Comparison of ENCODE assay signal across 30 cellular contexts in the genomic region with DNA sequence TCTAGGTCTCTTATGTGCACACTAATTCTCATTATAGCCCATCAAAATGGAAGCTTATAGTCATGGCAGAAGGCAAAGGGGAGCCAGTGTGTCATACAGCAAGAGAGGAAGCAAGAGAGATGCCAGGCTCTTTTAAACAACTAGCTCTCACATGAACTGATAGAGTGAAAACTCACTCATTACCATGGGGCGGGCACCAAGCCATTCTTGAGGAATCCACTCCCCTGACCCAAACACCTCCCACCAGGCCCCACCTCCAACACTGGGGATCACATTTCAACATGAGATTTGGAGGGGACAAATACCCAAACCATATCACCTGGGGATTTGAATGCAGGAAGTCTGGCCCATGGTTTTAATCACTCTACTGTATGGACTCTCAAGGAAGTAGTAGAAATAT.
"Had no signal": no experiment of that assay in that cellular context is flagged by ENCODE, and none has a peak within 500 bp of the region (broad histone marks: within the 10 kb centered on the region; RNA-seq: fewer than 3 reads in every experiment).

No MANE protein-coding gene starts in this region.

- H3K9me3 Mint-ChIP-seq: activated naive CD4-positive, alpha-beta T cell treated with anti-CD3 and anti-CD28 coated beads, Interleukin-2, amount 50 U/mL, for 24 hours; activated naive CD8-positive, alpha-beta T cell treated with anti-CD3 and anti-CD28 coated beads, Interleukin-2, amount 50 U/mL, for 24 hours; effector memory CD8-positive, alpha-beta T cell; T-helper 2 cell treated with Interferon-gamma antibody and Interleukin-4, amounts not matched to agents 5 μg/mL and 100 μg/mL, for 36 hours had no signal

- H3K27ac ChIP-seq: adrenal gland, body of pancreas, epithelial cell of prostate had no signal

- DNase-seq: activated CD4-positive, alpha-beta T cell treated with anti-CD3 and anti-CD28 coated beads for 1 hour; activated CD4-positive, alpha-beta T cell treated with anti-CD3 and anti-CD28 coated beads for 48 hours; activated CD4-positive, alpha-beta T cell treated with anti-CD3 and anti-CD28 coated beads, Interleukin-2, amount 50 U/mL, for 1 hour; activated CD4-positive, alpha-beta T cell treated with anti-CD3 and anti-CD28 coated beads, Interleukin-2, amount 50 U/mL, for 48 hours; activated CD8-positive, alpha-beta memory T cell treated with anti-CD3 and anti-CD28 coated beads for 24 hours; activated CD8-positive, alpha-beta T cell treated with anti-CD3 and anti-CD28 coated beads for 36 hours; activated effector memory CD4-positive, alpha-beta T cell treated with anti-CD3 and anti-CD28 coated beads, Interleukin-2, amount 50 U/mL, for 16 hours; activated naive CD4-positive, alpha-beta T cell treated with anti-CD3 and anti-CD28 coated beads for 36 hours; activated naive CD8-positive, alpha-beta T cell treated with anti-CD3 and anti-CD28 coated beads for 36 hours; activated naive CD8-positive, alpha-beta T cell treated with anti-CD3 and anti-CD28 coated beads, Interleukin-2, amount 50 U/mL, for 24 hours; activated T-cell treated with anti-CD3 and anti-CD28 coated beads, Interleukin-2, amount 50 U/mL, for 48 hours; adrenal gland; amygdala; aorta; body of pancreas; caudate nucleus; cortex of kidney; dermis blood vessel endothelial cell; effector CD4-positive, alpha-beta T cell; effector memory CD8-positive, alpha-beta T cell; foreskin fibroblast; head of caudate nucleus; hippocampal formation; T-helper 17 cell; T1000 had no signal

- H3K9me3 ChIP-seq: adrenal gland, body of pancreas had no signal

- ATAC-seq: activated CD8-positive, alpha-beta T cell treated with anti-CD3 and anti-CD28 coated beads for 36 hours; activated naive CD8-positive, alpha-beta T cell treated with anti-CD3 and anti-CD28 coated beads, Interleukin-2, amount 50 U/mL, for 24 hours; body of pancreas; effector memory CD8-positive, alpha-beta T cell; T-helper 17 cell had no signal

- H3K4me1 Mint-ChIP-seq: activated naive CD4-positive, alpha-beta T cell treated with anti-CD3 and anti-CD28 coated beads, Interleukin-2, amount 50 U/mL, for 24 hours; activated naive CD8-positive, alpha-beta T cell treated with anti-CD3 and anti-CD28 coated beads for 36 hours; activated naive CD8-positive, alpha-beta T cell treated with anti-CD3 and anti-CD28 coated beads, Interleukin-2, amount 50 U/mL, for 24 hours had no signal

- H3K4me3 Mint-ChIP-seq: activated CD8-positive, alpha-beta T cell treated with anti-CD3 and anti-CD28 coated beads for 36 hours; activated naive CD4-positive, alpha-beta T cell treated with anti-CD3 and anti-CD28 coated beads for 36 hours; activated naive CD4-positive, alpha-beta T cell treated with anti-CD3 and anti-CD28 coated beads, Interleukin-2, amount 50 U/mL, for 24 hours; activated naive CD8-positive, alpha-beta T cell treated with anti-CD3 and anti-CD28 coated beads for 36 hours; activated naive CD8-positive, alpha-beta T cell treated with anti-CD3 and anti-CD28 coated beads, Interleukin-2, amount 50 U/mL, for 24 hours; activated T-helper 1 cell treated with anti-CD3 and anti-CD28 coated beads, Interleukin-12 subunit alpha, Interleukin-12 subunit beta, Interleukin-2, Interleukin-4 antibody, amounts not matched to agents 30 ng/mL and 10 ng/mL and 1 ng/mL, durations not matched to agents 14 hours and 24 hours and 36 hours; effector memory CD8-positive, alpha-beta T cell; T-helper 17 cell; T-helper 2 cell treated with Interferon-gamma antibody and Interleukin-4, amounts not matched to agents 5 μg/mL and 100 μg/mL, for 36 hours had no signal

- H3K27me3 Mint-ChIP-seq: activated CD8-positive, alpha-beta T cell treated with anti-CD3 and anti-CD28 coated beads for 36 hours; activated naive CD4-positive, alpha-beta T cell treated with anti-CD3 and anti-CD28 coated beads, Interleukin-2, amount 50 U/mL, for 24 hours; activated naive CD8-positive, alpha-beta T cell treated with anti-CD3 and anti-CD28 coated beads for 36 hours; activated naive CD8-positive, alpha-beta T cell treated with anti-CD3 and anti-CD28 coated beads, Interleukin-2, amount 50 U/mL, for 24 hours; effector memory CD8-positive, alpha-beta T cell; T-helper 17 cell had no signal

- H3K27me3 ChIP-seq: adrenal gland, body of pancreas had no signal

- H3K36me3 ChIP-seq: adrenal gland had no signal

- H3K4me3 ChIP-seq: adrenal gland, body of pancreas had no signal

- H3K4me1 ChIP-seq: adrenal gland had no signal

- H3K27ac Mint-ChIP-seq: activated CD8-positive, alpha-beta T cell treated with anti-CD3 and anti-CD28 coated beads for 36 hours; activated naive CD4-positive, alpha-beta T cell treated with anti-CD3 and anti-CD28 coated beads for 36 hours; activated naive CD4-positive, alpha-beta T cell treated with anti-CD3 and anti-CD28 coated beads, Interleukin-2, amount 50 U/mL, for 24 hours; activated naive CD8-positive, alpha-beta T cell treated with anti-CD3 and anti-CD28 coated beads for 36 hours; activated naive CD8-positive, alpha-beta T cell treated with anti-CD3 and anti-CD28 coated beads, Interleukin-2, amount 50 U/mL, for 24 hours; activated T-helper 1 cell treated with anti-CD3 and anti-CD28 coated beads, Interleukin-12 subunit alpha, Interleukin-12 subunit beta, Interleukin-2, Interleukin-4 antibody, amounts not matched to agents 30 ng/mL and 10 ng/mL and 1 ng/mL, durations not matched to agents 14 hours and 24 hours and 36 hours; activated T-helper 2 cell treated with anti-CD3 and anti-CD28 coated beads, Interferon-gamma antibody, Interleukin-2, Interleukin-4, amounts not matched to agents 10 μg/mL and 5 μg/mL and 100 μg/mL, durations not matched to agents 14 hours and 24 hours and 36 hours; effector memory CD8-positive, alpha-beta T cell; T-helper 17 cell; T-helper 2 cell treated with Interferon-gamma antibody and Interleukin-4, amounts not matched to agents 5 μg/mL and 100 μg/mL, for 36 hours had no signal
